In genomic region chr12:6404390-6404789, GRCh38 we compare ENCODE assay signal across 29 cellular contexts. TPM values are rescaled to one million over a fixed set of nuclear protein-coding genes. Genes with fewer than 3 reads are reported as not detected.
"Had no signal": no experiment of that assay in that cellular context is flagged by ENCODE, and none has a peak within 500 bp of the region (broad histone marks: within the 10 kb centered on the region; RNA-seq: fewer than 3 reads in every experiment).

No MANE protein-coding gene starts in this region.

- H3K4me3 ChIP-seq: stomach, suprapubic skin, testis, thoracic aorta, thyroid gland, tibial artery, tibial nerve, transverse colon, upper lobe of left lung, upper lobe of right lung, uterus, vagina had no signal

- H3K4me1 Mint-ChIP-seq: stimulated activated effector memory CD8-positive, alpha-beta T cell treated with anti-CD3 and anti-CD28 coated beads, Interleukin-12 subunit alpha, Interleukin-12 subunit beta, amount 100 ng/mL, for 72 hours; stimulated activated memory B cell treated with anti-CD40 and anti-IgM and Interleukin-4, amounts not matched to agents 10 μg/mL and 1 μg/mL and 100 μg/mL, for 72 hours; stimulated activated naive B cell treated with anti-CD40 and anti-IgM and Interleukin-4, amounts not matched to agents 10 μg/mL and 1 μg/mL and 100 μg/mL, for 72 hours; stimulated activated naive CD8-positive, alpha-beta T cell treated with anti-CD3 and anti-CD28 coated beads, Interleukin-15, amount 100 ng/mL, for 72 hours had no signal

- H3K27ac Mint-ChIP-seq: stimulated activated effector memory CD8-positive, alpha-beta T cell treated with anti-CD3 and anti-CD28 coated beads, Interleukin-12 subunit alpha, Interleukin-12 subunit beta, amount 100 ng/mL, for 72 hours; stimulated activated memory B cell treated with anti-CD40 and anti-IgM and Interleukin-4, amounts not matched to agents 10 μg/mL and 1 μg/mL and 100 μg/mL, for 72 hours; stimulated activated naive B cell treated with anti-CD40 and anti-IgM and Interleukin-4, amounts not matched to agents 10 μg/mL and 1 μg/mL and 100 μg/mL, for 72 hours; stimulated activated naive CD8-positive, alpha-beta T cell treated with anti-CD3 and anti-CD28 coated beads, Interleukin-15, Interleukin-2, amounts not matched to agents 100 ng/mL and 50 ng/mL, for 24 hours; type B pancreatic cell had no signal

- H3K4me1 ChIP-seq: stomach, suprapubic skin, testis, tibial artery, tibial nerve, upper lobe of left lung, upper lobe of right lung, uterus, vagina had no signal

- H3K27me3 Mint-ChIP-seq: stimulated activated naive CD8-positive, alpha-beta T cell treated with anti-CD3 and anti-CD28 coated beads, Interleukin-15, amount 100 ng/mL, for 72 hours; stimulated activated naive CD8-positive, alpha-beta T cell treated with anti-CD3 and anti-CD28 coated beads, Interleukin-15, Interleukin-2, amounts not matched to agents 100 ng/mL and 50 ng/mL, for 24 hours; type B pancreatic cell had no signal

- H3K27me3 ChIP-seq: stomach, suprapubic skin, testis, thyroid gland, tibial artery, tibial nerve, transverse colon, upper lobe of left lung, upper lobe of right lung, uterus, vagina had no signal

- H3K36me3 Mint-ChIP-seq: stimulated activated effector memory CD8-positive, alpha-beta T cell treated with anti-CD3 and anti-CD28 coated beads, Interleukin-12 subunit alpha, Interleukin-12 subunit beta, amount 100 ng/mL, for 72 hours; stimulated activated memory B cell treated with anti-CD40 and anti-IgM and Interleukin-4, amounts not matched to agents 10 μg/mL and 1 μg/mL and 100 μg/mL, for 72 hours; stimulated activated naive B cell treated with anti-CD40 and anti-IgM and Interleukin-4, amounts not matched to agents 10 μg/mL and 1 μg/mL and 100 μg/mL, for 72 hours had no signal

- H3K36me3 ChIP-seq: stomach, suprapubic skin, thoracic aorta, thyroid gland, tibial artery, transverse colon, upper lobe of right lung, uterus, vagina had no signal

- FAIRE-seq: urothelium cell line had no signal

- H3K4me3 Mint-ChIP-seq: stimulated activated effector memory CD8-positive, alpha-beta T cell treated with anti-CD3 and anti-CD28 coated beads, Interleukin-12 subunit alpha, Interleukin-12 subunit beta, amount 100 ng/mL, for 72 hours; stimulated activated memory B cell treated with anti-CD40 and anti-IgM and Interleukin-4, amounts not matched to agents 10 μg/mL and 1 μg/mL and 100 μg/mL, for 72 hours; stimulated activated naive B cell treated with anti-CD40 and anti-IgM and Interleukin-4, amounts not matched to agents 10 μg/mL and 1 μg/mL and 100 μg/mL, for 72 hours; stimulated activated naive CD8-positive, alpha-beta T cell treated with anti-CD3 and anti-CD28 coated beads, Interleukin-15, amount 100 ng/mL, for 72 hours; stimulated activated naive CD8-positive, alpha-beta T cell treated with anti-CD3 and anti-CD28 coated beads, Interleukin-15, Interleukin-2, amounts not matched to agents 100 ng/mL and 50 ng/mL, for 24 hours; type B pancreatic cell had no signal

- H3K9me3 Mint-ChIP-seq: stimulated activated effector memory CD8-positive, alpha-beta T cell treated with anti-CD3 and anti-CD28 coated beads, Interleukin-12 subunit alpha, Interleukin-12 subunit beta, amount 100 ng/mL, for 72 hours; stimulated activated naive CD8-positive, alpha-beta T cell treated with anti-CD3 and anti-CD28 coated beads, Interleukin-15, amount 100 ng/mL, for 72 hours; stimulated activated naive CD8-positive, alpha-beta T cell treated with anti-CD3 and anti-CD28 coated beads, Interleukin-15, Interleukin-2, amounts not matched to agents 100 ng/mL and 50 ng/mL, for 24 hours had no signal

- DNase-seq: stimulated activated CD4-positive, alpha-beta T cell treated with anti-CD3 and anti-CD28 coated beads, Interleukin-2, amount 100 ng/mL, for 48 hours; stimulated activated CD4-positive, alpha-beta T cell treated with anti-CD3 and anti-CD28 coated beads, Interleukin-4, amount 100 ng/mL, for 1 hour; stimulated activated CD4-positive, alpha-beta T cell treated with anti-CD3 and anti-CD28 coated beads, Interleukin-4, amount 100 ng/mL, for 24 hours; stimulated activated CD4-positive, alpha-beta T cell treated with anti-CD3 and anti-CD28 coated beads, Interleukin-4, amount 100 ng/mL, for 4 hours; stimulated activated CD8-positive, alpha-beta memory T cell treated with anti-CD3 and anti-CD28 coated beads, Interleukin-4, amount 100 ng/mL, for 48 hours; stimulated activated naive B cell treated with anti-CD40 and anti-IgM and Interleukin-4, amounts not matched to agents 10 μg/mL and 1 μg/mL and 100 μg/mL, for 72 hours; stimulated activated naive CD4-positive, alpha-beta T cell; stimulated activated naive CD4-positive, alpha-beta T cell treated with Interleukin-2 at 50 U/mL for 16 hours; stimulated activated naive CD8-positive, alpha-beta T cell treated with anti-CD3 and anti-CD28 coated beads, Interleukin-15, amount 100 ng/mL, for 72 hours; stimulated activated naive CD8-positive, alpha-beta T cell treated with anti-CD3 and anti-CD28 coated beads, Interleukin-15, Interleukin-2, amounts not matched to agents 100 U/mL and 50 U/mL, for 24 hours; stomach; substantia nigra; testis; thyroid gland; tibial artery; transverse colon; upper lobe of left lung; upper lobe of right lung; uterus had no signal

- H3K27ac ChIP-seq: stomach, suprapubic skin, testis, thoracic aorta, tibial artery, tibial nerve, transverse colon, upper lobe of left lung, upper lobe of right lung, uterus, vagina had no signal

- ATAC-seq: stimulated activated effector memory CD8-positive, alpha-beta T cell treated with anti-CD3 and anti-CD28 coated beads, Interleukin-12 subunit alpha, Interleukin-12 subunit beta, amount 100 ng/mL, for 72 hours; stimulated activated memory B cell treated with anti-CD40 and anti-IgM and Interleukin-4, amounts not matched to agents 10 μg/mL and 1 μg/mL and 100 μg/mL, for 72 hours; stimulated activated naive B cell treated with anti-CD40 and anti-IgM and Interleukin-4, amounts not matched to agents 10 μg/mL and 1 μg/mL and 100 μg/mL, for 72 hours; stimulated activated naive CD8-positive, alpha-beta T cell treated with anti-CD3 and anti-CD28 coated beads, Interleukin-15, amount 100 ng/mL, for 72 hours; stimulated activated naive CD8-positive, alpha-beta T cell treated with anti-CD3 and anti-CD28 coated beads, Interleukin-15, Interleukin-2, amounts not matched to agents 100 U/mL and 50 U/mL, for 24 hours; upper lobe of right lung had no signal

- H3K9me3 ChIP-seq: stomach, suprapubic skin, testis, thoracic aorta, thyroid gland, tibial artery, tibial nerve, transverse colon, upper lobe of left lung, upper lobe of right lung, uterus, vagina had no signal

RNA-seq across cellular contexts. Expression of gene SCNN1A, which starts 29.0 kb away (rescaled TPM):
- total RNA-seq: temporal lobe had no signal
